ENCODE assay signal across 7 cellular contexts in the genomic region with DNA sequence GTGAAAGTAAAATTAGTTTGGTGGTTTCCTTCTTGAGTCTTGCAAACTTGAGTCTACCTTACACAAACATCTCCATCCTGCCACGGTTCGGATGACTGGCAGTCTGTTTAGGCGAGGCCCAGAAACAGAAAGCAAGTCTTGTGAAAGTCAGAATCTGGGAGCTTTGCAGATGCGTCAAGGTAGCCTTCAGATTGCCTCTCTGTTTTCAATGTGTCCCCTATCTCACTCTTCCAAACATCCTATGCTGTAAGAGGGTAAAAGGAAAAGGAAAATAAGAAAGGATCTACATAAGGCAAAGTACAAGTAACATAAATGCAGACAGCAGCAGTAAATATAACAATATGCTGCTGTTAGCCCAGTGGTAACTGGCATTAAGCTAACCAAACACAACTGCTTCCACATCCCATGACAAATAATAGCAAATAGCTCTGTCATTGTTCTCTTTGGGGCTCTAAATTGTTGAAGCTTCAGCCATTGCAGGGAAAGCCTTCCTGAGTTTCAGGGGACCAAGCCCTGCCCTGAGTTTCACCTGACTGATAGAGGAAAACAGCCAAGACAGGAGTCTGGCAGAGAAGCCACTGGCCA. TPM values are rescaled to one million over a fixed set of nuclear protein-coding genes. Genes with fewer than 3 reads are reported as not detected.
DNase-seq lines count a peak whose midpoint lies in the region; ATAC-seq, FAIRE-seq and TF ChIP-seq lines count a peak whose summit lies in the region.

No MANE protein-coding gene starts in this region.

- H3K4me1 ChIP-seq in endothelial cell of umbilical vein (ENCODE audit: control insufficient read depth, extremely low read depth, insufficient read depth, low read length): peaks cover 26% of the 10 kb centered on the region
- peaks cover 19% of the 10 kb centered on the region for H3K4me1 ChIP-seq in A673 (ENCODE audit: insufficient read depth, low read length, poor library complexity, severe bottlenecking)

- H3K27ac Mint-ChIP-seq in activated CD4-positive, alpha-beta memory T cell treated with anti-CD3 and anti-CD28 coated beads, Interleukin-2, amount 10 ng/mL, durations not matched to agents 7 days and 5 days: peak overlapping the region; percentile 68
- H3K27ac Mint-ChIP-seq in HFFc6: no peak overlapping the region

- H3K4me3 Mint-ChIP-seq in activated CD4-positive, alpha-beta memory T cell treated with anti-CD3 and anti-CD28 coated beads, Interleukin-2, amount 10 ng/mL, durations not matched to agents 7 days and 5 days: peak overlapping the region; percentile 38
- H3K4me3 Mint-ChIP-seq in HFFc6: no peak overlapping the region

- dilution Hi-C loops in endothelial cell of umbilical vein (cut with MboI; ENCODE audit: extremely low pct_ligation_motif_present, low sequenced_read_pairs): no loop called here

- intact Hi-C loops in endothelial cell of umbilical vein (cut with micrococcal nuclease) (no loop called here), A673 (cut with micrococcal nuclease; ENCODE audit: unreplicated experiment) (no loop called here)

- H3K4me3 ChIP-seq in endothelial cell of umbilical vein (replicated peaks in 1 of 3; ENCODE audit: insufficient read depth in 1 of 3, low read depth in 1 of 3, low read length in 3 of 3): no peak overlapping the region
- H3K4me3 ChIP-seq in A673 (ENCODE audit: low read depth, low read length, poor library complexity, severe bottlenecking): no peak overlapping the region

- H2AFZ ChIP-seq in endothelial cell of umbilical vein (ENCODE audit: low read depth, low read length): no peak overlapping the region

- CTCF ChIA-PET in activated CD4-positive, alpha-beta memory T cell treated with anti-CD3 and anti-CD28 coated beads, Interleukin-2, amount 10 ng/mL, durations not matched to agents 7 days and 5 days (lab: Charles Lee): interaction anchor here (0.8 to 2.2 kb wide), 9 partner anchors 13 to 392 kb away, joined by 3 to 10 read pairs (median 4); no protein-coding TSS in a partner anchor
- CTCF ChIA-PET in endothelial cell of umbilical vein (lab: Charles Lee): interaction anchor here (0.8 to 1.4 kb wide), 4 partner anchors 10 to 392 kb away, joined by 3 to 8 read pairs (median 4); no protein-coding TSS in a partner anchor
- CTCF ChIA-PET in A673 (lab: Charles Lee): no interaction called here

- no peaks in the 10 kb centered on the region for H3K9me3 Mint-ChIP-seq in activated CD4-positive, alpha-beta memory T cell treated with anti-CD3 and anti-CD28 coated beads, Interleukin-2, amount 10 ng/mL, durations not matched to agents 7 days and 5 days
- H3K9me3 Mint-ChIP-seq in HFFc6: no peaks in the 10 kb centered on the region

- peaks cover 46% of the 10 kb centered on the region for H3K4me1 Mint-ChIP-seq in activated CD4-positive, alpha-beta memory T cell treated with anti-CD3 and anti-CD28 coated beads, Interleukin-2, amount 10 ng/mL, durations not matched to agents 7 days and 5 days
- H3K4me1 Mint-ChIP-seq in HFFc6 (ENCODE audit: low read depth): peaks cover 62% of the 10 kb centered on the region

- ATAC-seq in GM19372 (IDR thresholded peaks at IDR 0.05; ENCODE audit: low read depth, unreplicated experiment) (peak; percentile 78), HG03196 (IDR thresholded peaks at IDR 0.05; ENCODE audit: unreplicated experiment) (peak; percentile 77)

- no peak for TF ChIP-seq POLR2A in endothelial cell of umbilical vein (IDR thresholded peaks at IDR 0.05; ENCODE audit: low read depth, low read length)

- no peaks in the 10 kb centered on the region for H4K20me1 ChIP-seq in endothelial cell of umbilical vein (replicated peaks; ENCODE audit: control insufficient read depth, extremely low read depth, insufficient read depth, low read length)

- FAIRE-seq in endothelial cell of umbilical vein (lab: Jason Lieb, UNC): no peak

- H3K9me3 ChIP-seq in endothelial cell of umbilical vein (replicated peaks; ENCODE audit: control insufficient read depth, insufficient read depth, low read length) (no peaks in the 10 kb centered on the region), A673 (ENCODE audit: low read depth, low read length, poor library complexity, severe bottlenecking) (no peaks in the 10 kb centered on the region)

- POLR2A ChIA-PET in activated CD4-positive, alpha-beta memory T cell treated with anti-CD3 and anti-CD28 coated beads, Interleukin-2, amount 10 ng/mL, durations not matched to agents 7 days and 5 days (lab: Charles Lee): interaction anchor here (0.9 to 2.3 kb wide), 8 partner anchors 10 to 652 kb away, joined by 3 to 17 read pairs (median 6); no protein-coding TSS in a partner anchor
- POLR2A ChIA-PET in endothelial cell of umbilical vein (lab: Charles Lee) (no interaction called here), A673 (lab: Charles Lee; ENCODE audit: low non-redundant PET) (interaction anchor here (0.6 kb wide), 1 partner anchor 10 kb away, joined by 3 read pairs; no protein-coding TSS in a partner anchor)

- H3K9me1 ChIP-seq in endothelial cell of umbilical vein (replicated peaks; ENCODE audit: control insufficient read depth, extremely low read depth, insufficient read depth, low read length): no peaks in the 10 kb centered on the region

- peaks cover 24% of the 10 kb centered on the region for H3K27me3 Mint-ChIP-seq in activated CD4-positive, alpha-beta memory T cell treated with anti-CD3 and anti-CD28 coated beads, Interleukin-2, amount 10 ng/mL, durations not matched to agents 7 days and 5 days
- no peaks in the 10 kb centered on the region for H3K27me3 Mint-ChIP-seq in HFFc6 (ENCODE audit: insufficient read depth)

- H3K36me3 Mint-ChIP-seq in activated CD4-positive, alpha-beta memory T cell treated with anti-CD3 and anti-CD28 coated beads, Interleukin-2, amount 10 ng/mL, durations not matched to agents 7 days and 5 days (ENCODE audit: low read depth): no peaks in the 10 kb centered on the region
- no peaks in the 10 kb centered on the region for H3K36me3 Mint-ChIP-seq in HFFc6 (ENCODE audit: low read depth)

- no peaks in the 10 kb centered on the region for H3K79me2 ChIP-seq in endothelial cell of umbilical vein (ENCODE audit: control insufficient read depth, insufficient read depth, low read length)

- DNase-seq in activated CD4-positive, alpha-beta memory T cell treated with anti-CD3 and anti-CD28 coated beads, Interleukin-2, amount 10 ng/mL, durations not matched to agents 7 days and 5 days: peak; percentile 79
- DNase-seq in endothelial cell of umbilical vein (ENCODE audit: low read depth, low spot score) (no peak), A673 (ENCODE audit: low spot score) (no peak), HFFc6 (no peak)
- DNase-seq in stimulated activated CD4-positive, alpha-beta T cell treated with anti-CD3 and anti-CD28 coated beads, Interleukin-1b, Interleukin-23, amount 100 ng/mL, for 1 hour (ENCODE audit: low read depth in 2 of 2): peak; percentile 15 to 27

- H3K9ac ChIP-seq in endothelial cell of umbilical vein (replicated peaks; ENCODE audit: extremely low read depth, insufficient read depth, low read length): no peak overlapping the region

- H3K36me3 ChIP-seq in endothelial cell of umbilical vein (ENCODE audit: control insufficient read depth in 2 of 2, extremely low read depth in 1 of 2, insufficient read depth in 2 of 2, low read length in 2 of 2) (no peaks in the 10 kb centered on the region), A673 (ENCODE audit: insufficient read depth, low read length, poor library complexity, severe bottlenecking) (no peaks in the 10 kb centered on the region)

- H3K27ac ChIP-seq in endothelial cell of umbilical vein (ENCODE audit: insufficient read depth, low read depth, low read length) (no peak overlapping the region), A673 (ENCODE audit: low read depth, low read length, poor library complexity, severe bottlenecking) (no peak overlapping the region)

- TF ChIP-seq CTCF in endothelial cell of umbilical vein (IDR thresholded peaks at IDR 0.05; ENCODE audit: extremely low read depth in 1 of 2, insufficient read depth in 1 of 2, low read depth in 1 of 2, low read length in 2 of 2) (no peak), A673 (conservative IDR thresholded peaks at IDR 0.05; ENCODE audit: low read depth, low read length) (no peak), HFFc6 (IDR thresholded peaks at IDR 0.05) (no peak)

- H3K4me2 ChIP-seq in endothelial cell of umbilical vein (ENCODE audit: insufficient read depth, low read length): peak overlapping the region; percentile 20

- BruUV-seq in endothelial cell of umbilical vein (replicated peaks; lab: Mats Ljungman, UMichigan) (no TSS peak), A673 (replicated peaks; lab: Mats Ljungman, UMichigan) (no TSS peak)

- H3K27me3 ChIP-seq in endothelial cell of umbilical vein (ENCODE audit: control insufficient read depth in 2 of 2, insufficient read depth in 2 of 2, low read length in 2 of 2) (no peaks in the 10 kb centered on the region), A673 (replicated peaks; ENCODE audit: insufficient read depth, low read depth, low read length, poor library complexity) (no peaks in the 10 kb centered on the region)

RNA-seq across cellular contexts. Expression of a gene that starts 26.2 kb away (rescaled TPM):
- total RNA-seq in activated CD4-positive, alpha-beta memory T cell treated with anti-CD3 and anti-CD28 coated beads, Interleukin-2, amount 10 ng/mL, durations not matched to agents 7 days and 5 days: not detected
- total RNA-seq in endothelial cell of umbilical vein (not detected in 2 replicates), A673 (2021) (not detected in 2 replicates)
- not detected in 2 replicates for polyA plus RNA-seq in endothelial cell of umbilical vein
- not detected in 2 replicates for polyA plus RNA-seq in endothelial cell of umbilical vein (2011; cell fraction: cytosol; rRNA removed)
- polyA plus RNA-seq in endothelial cell of umbilical vein (2011; cell fraction: nucleus; rRNA removed): not detected in 2 replicates
- not detected in 2 replicates for polyA plus RNA-seq in endothelial cell of umbilical vein (2012)
- not detected in 2 replicates for polyA minus RNA-seq in endothelial cell of umbilical vein
- not detected for polyA minus RNA-seq in endothelial cell of umbilical vein (2011; cell fraction: cytosol; rRNA and poly(A)+ RNA removed)
- polyA minus RNA-seq in endothelial cell of umbilical vein (2011; cell fraction: nucleus; rRNA and poly(A)+ RNA removed): not detected in 2 replicates
- not detected for total RNA-seq in HFFc6 (2021; fragmentation: NEBNext Ultra II Directional; extraction: Animal tissue kit (Norgen Biotek cat#: 25700))

RNA-seq across cellular contexts. Expression of a gene that starts 49.6 kb away (rescaled TPM):
- 10 to 100 TPM; 24.5 to 26.2 TPM for total RNA-seq in activated CD4-positive, alpha-beta memory T cell treated with anti-CD3 and anti-CD28 coated beads, Interleukin-2, amount 10 ng/mL, durations not matched to agents 7 days and 5 days
- total RNA-seq in endothelial cell of umbilical vein: 15.9 and 16.1 TPM in 2 replicates
- polyA plus RNA-seq in endothelial cell of umbilical vein: 23.6 and 25.8 TPM in 2 replicates
- polyA plus RNA-seq in endothelial cell of umbilical vein (2011; cell fraction: cytosol; rRNA removed): 17.3 TPM in 2 replicates
- polyA plus RNA-seq in endothelial cell of umbilical vein (2011; cell fraction: nucleus; rRNA removed): 10.3 and 14.0 TPM in 2 replicates
- 13.9 and 18.1 TPM in 2 replicates for polyA plus RNA-seq in endothelial cell of umbilical vein (2012)
- polyA minus RNA-seq in endothelial cell of umbilical vein: 26.8 and 28.2 TPM in 2 replicates
- polyA minus RNA-seq in endothelial cell of umbilical vein (2011; cell fraction: cytosol; rRNA and poly(A)+ RNA removed): 18.7 TPM
- 10.3 and 13.6 TPM in 2 replicates for polyA minus RNA-seq in endothelial cell of umbilical vein (2011; cell fraction: nucleus; rRNA and poly(A)+ RNA removed)
- total RNA-seq in A673 (2021): 21.0 and 23.6 TPM in 2 replicates
- total RNA-seq in HFFc6 (2021; fragmentation: NEBNext Ultra II Directional; extraction: Animal tissue kit (Norgen Biotek cat#: 25700)): 10 to 100 TPM; 14.2 to 17.1 (median 15.3) TPM

Comparison
In these comparisons a context has a peak if more than half of its experiments do, and no peak if none do; other contexts are left out.
1. DNase-seq: peak in activated CD4-positive, alpha-beta memory T cell treated with anti-CD3 and anti-CD28 coated beads, Interleukin-2, amount 10 ng/mL, durations not matched to agents 7 days and 5 days (single experiment) and stimulated activated CD4-positive, alpha-beta T cell treated with anti-CD3 and anti-CD28 coated beads, Interleukin-1b, Interleukin-23, amount 100 ng/mL, for 1 hour (2 of 2); none in endothelial cell of umbilical vein (single experiment), A673 (single experiment) and HFFc6 (single experiment).